In the genomic region with DNA sequence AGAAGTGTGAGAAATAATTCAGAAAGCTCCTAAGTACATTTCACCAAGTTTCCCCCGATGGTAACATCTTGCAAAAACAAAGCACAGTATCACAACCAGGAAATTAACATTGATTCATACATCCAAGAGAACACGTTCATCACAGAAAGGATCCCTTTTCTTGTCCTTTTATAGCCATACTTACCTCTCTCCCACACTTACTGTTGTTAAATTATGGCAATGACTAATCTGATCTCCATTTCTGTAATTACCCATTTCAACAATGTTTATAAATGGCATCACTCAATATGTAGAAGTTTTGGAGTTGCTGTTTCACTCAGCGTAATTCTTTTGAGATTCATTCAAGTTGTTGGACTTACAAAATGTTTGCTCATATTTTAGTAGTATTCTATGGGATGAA, we compare ENCODE assay signal across 25 cellular contexts.
"Had no signal": no experiment of that assay in that cellular context is flagged by ENCODE, and none has a peak within 500 bp of the region (broad histone marks: within the 10 kb centered on the region; RNA-seq: fewer than 3 reads in every experiment).

No MANE protein-coding gene starts in this region.

- H3K27me3 Mint-ChIP-seq: naive B cell; naive thymus-derived CD8-positive, alpha-beta T cell had no signal

- DNase-seq: dermis blood vessel endothelial cell; dorsolateral prefrontal cortex; effector CD4-positive, alpha-beta T cell; effector memory CD4-positive, alpha-beta T cell; foreskin keratinocyte; heart left ventricle; hypothalamus; immature natural killer cell; islet precursor cell; kidney; kidney glomerular epithelial cell; left colon; left ventricle myocardium superior; lower lobe of right lung; mesenchymal stem cell; mucosa of descending colon; naive B cell; naive thymus-derived CD8-positive, alpha-beta T cell had no signal

- H3K27ac Mint-ChIP-seq: immature natural killer cell; mesothelial cell of epicardium; naive B cell; naive thymus-derived CD8-positive, alpha-beta T cell had no signal

- H3K27me3 ChIP-seq: dorsolateral prefrontal cortex, esophagus muscularis mucosa, foreskin keratinocyte, gastroesophageal sphincter, heart left ventricle, hepatocyte had no signal

- H3K27ac ChIP-seq: coronary artery, dorsolateral prefrontal cortex, esophagus muscularis mucosa, foreskin keratinocyte, gastroesophageal sphincter, heart left ventricle, hepatocyte, lower lobe of right lung had no signal

- H3K9me3 ChIP-seq: esophagus muscularis mucosa, gastroesophageal sphincter, lower lobe of right lung had no signal

- H2AFZ ChIP-seq: hepatocyte had no signal

- H3K4me1 Mint-ChIP-seq: immature natural killer cell, mesothelial cell of epicardium, naive B cell had no signal

- FAIRE-seq: endothelial cell of umbilical vein, frontal cortex, kidney had no signal

- H3K36me3 ChIP-seq: esophagus muscularis mucosa, gastroesophageal sphincter, heart left ventricle, lower lobe of right lung had no signal

- H3K79me2 ChIP-seq: hepatocyte had no signal

- H3K4me1 ChIP-seq: esophagus muscularis mucosa, foreskin keratinocyte, gastroesophageal sphincter, heart left ventricle, lower lobe of right lung had no signal

- H3K4me3 ChIP-seq: coronary artery, dorsolateral prefrontal cortex, esophagus muscularis mucosa, gastroesophageal sphincter, heart left ventricle, hepatocyte, lower lobe of right lung, mucosa of descending colon had no signal

- H3K36me3 Mint-ChIP-seq: mesothelial cell of epicardium, naive B cell had no signal

- H3K4me3 Mint-ChIP-seq: immature natural killer cell; mesothelial cell of epicardium; naive B cell; naive thymus-derived CD8-positive, alpha-beta T cell had no signal

- H3K4me2 ChIP-seq: hepatocyte had no signal
